ENCODE assay signal across 1 cellular context in genomic region chr15:60399246-60399915, GRCh38.
A peak's percentile ranks its signal among the peaks of the same experiment; 100 is the strongest.
TF ChIP-seq lines count a peak whose summit lies in the region.

No MANE protein-coding gene starts in this region.

TF ChIP-seq in K562, 482 proteins besides CTCF, POLR2A, EP300 and RAD21 (continued from another document):
- TF ChIP-seq ZNF639 (CRISPR knock-in tag; conservative IDR thresholded peaks at IDR 0.05 in 1 of 2, IDR thresholded peaks at IDR 0.05 in 1 of 2) (peak in 1 of 2 experiments; percentile 10; a peak in 1 of 4 replicates), SRF (CRISPR knock-in tag; IDR thresholded peaks at IDR 0.05) (no peak), ID3 (CRISPR knock-in tag; IDR thresholded peaks at IDR 0.05) (no peak), ID3 (tag; IDR thresholded peaks at IDR 0.05) (no peak), THAP12 (CRISPR knock-in tag; IDR thresholded peaks at IDR 0.05) (no peak), PRDM10 (IDR thresholded peaks at IDR 0.05; ENCODE audit: partially characterized antibody) (peak; percentile 23), KDM2B (CRISPR knock-in tag; IDR thresholded peaks at IDR 0.05) (no peak), CEBPG (CRISPR knock-in tag; IDR thresholded peaks at IDR 0.05) (no peak), CEBPG (tag; conservative IDR thresholded peaks at IDR 0.05 in 1 of 2, IDR thresholded peaks at IDR 0.05 in 1 of 2) (0 out of 4 replicates have a peak, but pooled peaks of 1 of the 2 experiments have one; percentile 14), SRSF9 (IDR thresholded peaks at IDR 0.05; ENCODE audit: borderline replicate concordance, low read depth, low read length) (no peak), ZNF766 (CRISPR knock-in tag; conservative IDR thresholded peaks at IDR 0.05) (peak; percentile 85), MLLT1 (IDR thresholded peaks at IDR 0.05) (0 out of 4 replicates have a peak, but pooled peaks of 1 of the 2 experiments have one; percentile 15), ZBTB40 (IDR thresholded peaks at IDR 0.05) (0 out of 2 replicates have a peak, but pooled peaks have one; percentile 18), ZBTB40 (CRISPR knock-in tag; IDR thresholded peaks at IDR 0.05) (no peak)
